ENCODE assay signal across 8 cellular contexts in genomic region chr15:101088788-101089578, GRCh38.
DNase-seq lines count a peak whose midpoint lies in the region; ATAC-seq and TF ChIP-seq lines count a peak whose summit lies in the region.

No MANE protein-coding gene starts in this region.

- no peaks in the 10 kb centered on the region for H3K9me2 ChIP-seq in OCI-LY1 (ENCODE audit: low read depth, low read length)

- DNase-seq in SHP77 (lab: John Stamatoyannopoulos, UW): peak; percentile 22
- DNase-seq in SHP77 treated with DMSO at 0.1 percent for 48 hours (lab: John Stamatoyannopoulos, UW): no peak
- peak; percentile 85 for DNase-seq in activated T-cell treated with anti-CD3 and anti-CD28 coated beads, Interleukin-2, amount 50 U/mL, for 1 hour
- peak; percentile 51 for DNase-seq in fibroblast of mammary gland (ENCODE audit: low read depth)

- H3K4me3 ChIP-seq in OCI-LY1 (ENCODE audit: low read depth, low read length, poor library complexity, severe bottlenecking) (peak overlapping the region; percentile 44), fibroblast of mammary gland (ENCODE audit: control insufficient read depth, low read depth, low read length) (peak overlapping the region; percentile 45), neutrophil (ENCODE audit: low read depth in 1 of 2, low read length in 1 of 2) (peak overlapping the region in 1 of 2 experiments; percentile 41), subcutaneous abdominal adipose tissue (ENCODE audit: low read depth in 1 of 5, low read length in 5 of 5) (peak overlapping the region; percentile 25 to 65 (median 50))

- peaks cover 4% of the 10 kb centered on the region for H3K4me1 ChIP-seq in OCI-LY1 (ENCODE audit: insufficient read depth, low read length, severe bottlenecking)
- H3K4me1 ChIP-seq in neutrophil (ENCODE audit: control insufficient read depth in 1 of 2, insufficient read depth in 1 of 2, low read depth in 1 of 2, low read length in 1 of 2): peaks cover 4 to 9% of the 10 kb centered on the region in 2 experiments
- peaks cover 3 to 44% (median 20%) of the 10 kb centered on the region in 5 donors for H3K4me1 ChIP-seq in subcutaneous abdominal adipose tissue (ENCODE audit: control insufficient read depth in 5 of 5, insufficient read depth in 5 of 5, low read length in 5 of 5)

- H2AFZ ChIP-seq in OCI-LY1 (ENCODE audit: low read length): peak overlapping the region; percentile 78; the same call in 1 of the 2 replicates

- H3K9me3 ChIP-seq in OCI-LY1 (ENCODE audit: low read length) (no peaks in the 10 kb centered on the region), neutrophil (no peaks in the 10 kb centered on the region), subcutaneous abdominal adipose tissue (ENCODE audit: control insufficient read depth in 5 of 5, low read length in 5 of 5) (peaks cover 0 to 4% (median 0%) of the 10 kb centered on the region in 5 donors)

- H3K4me2 ChIP-seq in OCI-LY1 (ENCODE audit: low read length): peak overlapping the region; percentile 72

- no peaks in the 10 kb centered on the region for H3K79me2 ChIP-seq in OCI-LY1 (ENCODE audit: insufficient read depth, low read length)

- H3K36me3 ChIP-seq in OCI-LY1 (ENCODE audit: insufficient read depth, low read length): no peaks in the 10 kb centered on the region; the same call in 1 of the 2 replicates
- H3K36me3 ChIP-seq in neutrophil: no peaks in the 10 kb centered on the region
- H3K36me3 ChIP-seq in subcutaneous abdominal adipose tissue (ENCODE audit: control insufficient read depth in 5 of 5, insufficient read depth in 5 of 5, low read length in 5 of 5): no peaks in the 10 kb centered on the region

- H3K9ac ChIP-seq in OCI-LY1 (ENCODE audit: low read length) (peak overlapping the region; percentile 42), subcutaneous abdominal adipose tissue (ENCODE audit: low read length in 5 of 5) (peak overlapping the region in 3 of 5 donors; percentile 55 to 60 (median 59))

- ATAC-seq in HG03103 (IDR thresholded peaks at IDR 0.05; ENCODE audit: low read depth, unreplicated experiment): peak; percentile 63

- H3K27ac ChIP-seq in OCI-LY1 (ENCODE audit: low read depth, low read length, poor library complexity, severe bottlenecking) (no peak overlapping the region), neutrophil (no peak overlapping the region), subcutaneous abdominal adipose tissue (ENCODE audit: low read depth, low read length) (no peak overlapping the region)

- TF ChIP-seq CTCF in OCI-LY1 (IDR thresholded peaks at IDR 0.05; ENCODE audit: low read length) (peak; percentile 97), fibroblast of mammary gland (conservative IDR thresholded peaks at IDR 0.05; ENCODE audit: control insufficient read depth, insufficient read depth, low read depth, low read length) (peak; percentile 51), neutrophil (IDR thresholded peaks at IDR 0.05) (peak; percentile 99)

- no peaks in the 10 kb centered on the region for H3F3A ChIP-seq in OCI-LY1 (ENCODE audit: insufficient read depth, low read length)

- no peaks in the 10 kb centered on the region for H4K20me1 ChIP-seq in OCI-LY1 (ENCODE audit: insufficient read depth, low read length)

- peaks cover 3% of the 10 kb centered on the region; the same call in 1 of the 2 replicates for H3K27me3 ChIP-seq in OCI-LY1 (ENCODE audit: insufficient read depth, low read length)
- H3K27me3 ChIP-seq in neutrophil: no peaks in the 10 kb centered on the region
- H3K27me3 ChIP-seq in subcutaneous abdominal adipose tissue (ENCODE audit: control insufficient read depth in 5 of 5, insufficient read depth in 4 of 5, low read length in 5 of 5): peaks cover 0 to 2% (median 0%) of the 10 kb centered on the region in 5 donors
